1 cellular context compared by ENCODE assay signal in genomic region chr18:45839415-45840395, GRCh38.
TF ChIP-seq lines count a peak whose summit lies in the region.

No MANE protein-coding gene starts in this region.

TF ChIP-seq in WTC11, 78 proteins besides CTCF, POLR2A, EP300 and RAD21 (continued from another document):
- TF ChIP-seq ZNF512 (CRISPR knock-in tag; IDR thresholded peaks at IDR 0.05; ENCODE audit: borderline replicate concordance) (no peak), SMAD4 (CRISPR knock-in tag; IDR thresholded peaks at IDR 0.05) (no peak), AR (CRISPR knock-in tag; IDR thresholded peaks at IDR 0.05) (no peak), AFF4 (CRISPR knock-in tag; IDR thresholded peaks at IDR 0.05; ENCODE audit: borderline replicate concordance) (no peak), ZNF425 (CRISPR knock-in tag; conservative IDR thresholded peaks at IDR 0.05) (no peak)
